ENCODE assay signal across 8 cellular contexts in the genomic region with DNA sequence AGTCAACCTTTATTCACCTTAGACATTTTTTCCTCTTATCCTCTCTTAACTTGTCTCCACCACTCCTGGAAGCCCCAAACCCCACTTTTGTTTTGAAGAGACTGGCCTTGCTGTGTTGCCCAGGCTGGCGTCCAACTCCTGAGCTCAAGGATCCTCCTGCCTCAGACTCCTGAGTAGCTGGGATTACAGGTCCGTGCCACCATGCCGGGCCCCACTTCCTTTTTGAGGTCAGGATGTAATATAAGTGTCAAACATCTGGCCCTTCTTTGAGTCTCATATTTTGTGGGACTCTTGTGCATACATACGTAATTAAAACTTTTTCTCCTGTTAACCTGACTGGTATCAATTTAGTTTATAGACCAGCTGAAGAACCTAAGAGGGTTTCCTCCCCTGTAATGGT. TPM values are rescaled to one million over a fixed set of nuclear protein-coding genes. Genes with fewer than 3 reads are reported as not detected.
DNase-seq lines count a peak whose midpoint lies in the region; ATAC-seq, FAIRE-seq and TF ChIP-seq lines count a peak whose summit lies in the region.

No MANE protein-coding gene starts in this region.

- no peaks in the 10 kb centered on the region for H3K36me3 ChIP-seq in HUES48 (ENCODE audit: control insufficient read depth, insufficient read depth, low read length)

- POLR2A ChIA-PET in WTC11 (lab: Charles Lee) = interaction anchor here (0.6 to 4.7 kb wide), 2 partner anchors 13 to 58 kb away, joined by 3 to 146 read pairs; partner anchors contain the start of gene AMD1

- H3K4me3 ChIP-seq in HUES48 (ENCODE audit: low read depth, low read length) = no peak overlapping the region

- TF ChIP-seq CTCF in WTC11 (IDR thresholded peaks at IDR 0.05) (no peak), mesothelial cell of epicardium (IDR thresholded peaks at IDR 0.05; ENCODE audit: unreplicated experiment) (no peak)

- no peaks in the 10 kb centered on the region for H3K9me3 ChIP-seq in HUES48 (ENCODE audit: control insufficient read depth, insufficient read depth, low read length)

- CTCF ChIA-PET in WTC11 (lab: Charles Lee) = no interaction called here

- no peak for FAIRE-seq in frontal cortex (lab: Jason Lieb, UNC)

- peaks cover 12% of the 10 kb centered on the region for H3K4me1 ChIP-seq in HUES48 (ENCODE audit: control insufficient read depth, insufficient read depth, low read length)

- H3K27me3 Mint-ChIP-seq in WTC11 (ENCODE audit: low read depth) (no peaks in the 10 kb centered on the region; the same call in 1 of the 2 replicates), mesothelial cell of epicardium (ENCODE audit: low read depth) (no peaks in the 10 kb centered on the region)

- H3K9ac ChIP-seq in HUES48 (ENCODE audit: low read depth, low read length) = no peak overlapping the region

- H3K4me3 Mint-ChIP-seq in WTC11 (peak overlapping the region; percentile 97), mesothelial cell of epicardium (peak overlapping the region; percentile 96)

- peak overlapping the region; percentile 99 for H3K27ac ChIP-seq in HUES48 (ENCODE audit: low read depth, low read length)

- H3K4me1 Mint-ChIP-seq in WTC11 (peaks cover 20% of the 10 kb centered on the region), mesothelial cell of epicardium (peaks cover 18% of the 10 kb centered on the region)

- no peaks in the 10 kb centered on the region for H3K9me3 Mint-ChIP-seq in WTC11
- no peaks in the 10 kb centered on the region for H3K9me3 Mint-ChIP-seq in mesothelial cell of epicardium

- DNase-seq in CD1c-positive myeloid dendritic cell (ENCODE audit: extremely low spot score) = peak; percentile 34
- DNase-seq in WTC11 (ENCODE audit: low spot score) = no peak
- DNase-seq in mesothelial cell of epicardium (ENCODE audit: low spot score in 2 of 2, unreplicated experiment in 2 of 2) = no peak
- DNase-seq in frontal cortex (ENCODE audit: low spot score in 2 of 2) = no peak

- no peaks in the 10 kb centered on the region for H3K36me3 Mint-ChIP-seq in WTC11
- H3K36me3 Mint-ChIP-seq in mesothelial cell of epicardium = no peaks in the 10 kb centered on the region

- H3K27ac Mint-ChIP-seq in WTC11 (peak overlapping the region; percentile 99), mesothelial cell of epicardium (peak overlapping the region; percentile 99)

- no peaks in the 10 kb centered on the region for H3K27me3 ChIP-seq in HUES48 (ENCODE audit: control insufficient read depth, insufficient read depth, low read length)

- ATAC-seq in WTC11 (no peak), GM21447 (IDR thresholded peaks at IDR 0.05; ENCODE audit: unreplicated experiment) (no peak), HG03432 (IDR thresholded peaks at IDR 0.05; ENCODE audit: unreplicated experiment) (no peak), GM19395 (IDR thresholded peaks at IDR 0.05; ENCODE audit: unreplicated experiment) (no peak)

TF ChIP-seq in WTC11, 78 proteins besides CTCF, POLR2A, EP300 and RAD21:
- TF ChIP-seq, protein P1, sequence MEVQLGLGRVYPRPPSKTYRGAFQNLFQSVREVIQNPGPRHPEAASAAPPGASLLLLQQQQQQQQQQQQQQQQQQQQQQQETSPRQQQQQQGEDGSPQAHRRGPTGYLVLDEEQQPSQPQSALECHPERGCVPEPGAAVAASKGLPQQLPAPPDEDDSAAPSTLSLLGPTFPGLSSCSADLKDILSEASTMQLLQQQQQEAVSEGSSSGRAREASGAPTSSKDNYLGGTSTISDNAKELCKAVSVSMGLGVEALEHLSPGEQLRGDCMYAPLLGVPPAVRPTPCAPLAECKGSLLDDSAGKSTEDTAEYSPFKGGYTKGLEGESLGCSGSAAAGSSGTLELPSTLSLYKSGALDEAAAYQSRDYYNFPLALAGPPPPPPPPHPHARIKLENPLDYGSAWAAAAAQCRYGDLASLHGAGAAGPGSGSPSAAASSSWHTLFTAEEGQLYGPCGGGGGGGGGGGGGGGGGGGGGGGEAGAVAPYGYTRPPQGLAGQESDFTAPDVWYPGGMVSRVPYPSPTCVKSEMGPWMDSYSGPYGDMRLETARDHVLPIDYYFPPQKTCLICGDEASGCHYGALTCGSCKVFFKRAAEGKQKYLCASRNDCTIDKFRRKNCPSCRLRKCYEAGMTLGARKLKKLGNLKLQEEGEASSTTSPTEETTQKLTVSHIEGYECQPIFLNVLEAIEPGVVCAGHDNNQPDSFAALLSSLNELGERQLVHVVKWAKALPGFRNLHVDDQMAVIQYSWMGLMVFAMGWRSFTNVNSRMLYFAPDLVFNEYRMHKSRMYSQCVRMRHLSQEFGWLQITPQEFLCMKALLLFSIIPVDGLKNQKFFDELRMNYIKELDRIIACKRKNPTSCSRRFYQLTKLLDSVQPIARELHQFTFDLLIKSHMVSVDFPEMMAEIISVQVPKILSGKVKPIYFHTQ (CRISPR knock-in tag; IDR thresholded peaks at IDR 0.05) = no peak
- TF ChIP-seq MLX (CRISPR knock-in tag; IDR thresholded peaks at IDR 0.05) (no peak), ESRRA (CRISPR knock-in tag; IDR thresholded peaks at IDR 0.05; ENCODE audit: borderline replicate concordance) (no peak), IRF2 (CRISPR knock-in tag; IDR thresholded peaks at IDR 0.05; ENCODE audit: borderline replicate concordance, low read depth) (no peak)
- TF ChIP-seq, protein P2, sequence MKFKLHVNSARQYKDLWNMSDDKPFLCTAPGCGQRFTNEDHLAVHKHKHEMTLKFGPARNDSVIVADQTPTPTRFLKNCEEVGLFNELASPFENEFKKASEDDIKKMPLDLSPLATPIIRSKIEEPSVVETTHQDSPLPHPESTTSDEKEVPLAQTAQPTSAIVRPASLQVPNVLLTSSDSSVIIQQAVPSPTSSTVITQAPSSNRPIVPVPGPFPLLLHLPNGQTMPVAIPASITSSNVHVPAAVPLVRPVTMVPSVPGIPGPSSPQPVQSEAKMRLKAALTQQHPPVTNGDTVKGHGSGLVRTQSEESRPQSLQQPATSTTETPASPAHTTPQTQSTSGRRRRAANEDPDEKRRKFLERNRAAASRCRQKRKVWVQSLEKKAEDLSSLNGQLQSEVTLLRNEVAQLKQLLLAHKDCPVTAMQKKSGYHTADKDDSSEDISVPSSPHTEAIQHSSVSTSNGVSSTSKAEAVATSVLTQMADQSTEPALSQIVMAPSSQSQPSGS (CRISPR knock-in tag; IDR thresholded peaks at IDR 0.05; ENCODE audit: borderline replicate concordance, low read depth) = no peak

RNA-seq across cellular contexts. Expression of gene CDK19, which starts 1.4 kb away (rescaled TPM):
- total RNA-seq in WTC11 (2021) (10.6 to 11.7 TPM (median 10.7 TPM) in 3 replicates), mesothelial cell of epicardium (37.7 to 41.6 TPM (median 38.9 TPM) in 3 replicates), frontal cortex (62.4 TPM)

RNA-seq across cellular contexts. Expression of gene AMD1, which starts 57.9 kb away (rescaled TPM):
- 90.2 to 122 TPM (median 90.7 TPM) in 3 replicates for total RNA-seq in WTC11 (2021)
- total RNA-seq in mesothelial cell of epicardium = 46.0 to 46.8 TPM (median 46.7 TPM) in 3 replicates
- total RNA-seq in frontal cortex = 116 TPM
